In genomic region chr7:74452748-74453320, GRCh38 we compare ENCODE assay signal across 8 cellular contexts. TPM values are rescaled to one million over a fixed set of nuclear protein-coding genes. Genes with fewer than 3 reads are reported as not detected.
A peak's percentile ranks its signal among the peaks of the same experiment; 100 is the strongest.
DNase-seq lines count a peak whose midpoint lies in the region; ATAC-seq, FAIRE-seq and TF ChIP-seq lines count a peak whose summit lies in the region.

No MANE protein-coding gene starts in this region.

- H3K79me2 ChIP-seq in K562 (ENCODE audit: control insufficient read depth, insufficient read depth, low read length): peaks cover 34% of the 10 kb centered on the region

- peaks cover 16% of the 10 kb centered on the region for H3K4me1 Mint-ChIP-seq in Caco-2 (ENCODE audit: low read depth, unreplicated experiment)

- H3K27ac ChIP-seq in Panc1 (ENCODE audit: low read length): peak overlapping the region; percentile 92
- H3K27ac ChIP-seq in K562 (ENCODE audit: extremely low read depth, low read depth, low read length): peak overlapping the region; percentile 72; the same call in 2 of the 3 replicates

- POLR2A ChIA-PET in Caco-2 (lab: Charles Lee): no interaction called here
- POLR2A ChIA-PET in Panc1 (lab: Charles Lee): interaction anchor here (0.6 kb wide), 1 partner anchor 24 kb away, joined by 4 read pairs; no protein-coding TSS in a partner anchor
- POLR2A ChIA-PET in K562 (lab: Yijun Ruan, JAX): interaction anchor here (1.2 kb wide), 1 partner anchor 10 kb away, joined by 4 read pairs; no protein-coding TSS in a partner anchor

- no peaks in the 10 kb centered on the region for H3K9me3 Mint-ChIP-seq in Caco-2 (ENCODE audit: unreplicated experiment)

- H4K20me1 ChIP-seq in K562 (replicated peaks; ENCODE audit: control insufficient read depth, insufficient read depth, low read length): no peaks in the 10 kb centered on the region; the same call in 1 of the 2 replicates

- H3K27me3 Mint-ChIP-seq in Caco-2 (ENCODE audit: insufficient read depth, unreplicated experiment): no peaks in the 10 kb centered on the region

- peak overlapping the region; percentile 81 for H3K4me3 ChIP-seq in Caco-2 (ENCODE audit: low read depth, low read length)
- peak overlapping the region; percentile 63 to 68 for H3K4me3 ChIP-seq in Panc1 (ENCODE audit: low read depth in 2 of 2, low read length in 2 of 2)
- peak overlapping the region; percentile 94 for H3K4me3 ChIP-seq in K562

- ATAC-seq in Panc1 (peak; percentile 42), K562 (peak; percentile 3), left colon (peak; percentile 62)
- no peak for ATAC-seq in stimulated activated naive CD8-positive, alpha-beta T cell treated with anti-CD3 and anti-CD28 coated beads, Interleukin-15, Interleukin-2, amounts not matched to agents 100 U/mL and 50 U/mL, for 24 hours

- H3K27me3 ChIP-seq in Caco-2 (replicated peaks; ENCODE audit: control insufficient read depth, insufficient read depth, low read length) (no peaks in the 10 kb centered on the region), Panc1 (ENCODE audit: control insufficient read depth, insufficient read depth, low read length) (no peaks in the 10 kb centered on the region), K562 (ENCODE audit: control insufficient read depth in 2 of 2, insufficient read depth in 2 of 2, low read length in 2 of 2) (peaks cover under 1 to 5% of the 10 kb centered on the region in 2 experiments; a peak in 2 of 5 replicates)

- TF ChIP-seq RAD21 in K562 (CRISPR knock-in tag; conservative IDR thresholded peaks at IDR 0.05 in 1 of 2, IDR thresholded peaks at IDR 0.05 in 1 of 2): no peak

- TSS peak; percentile 96 for BruUV-seq in Caco-2 (replicated peaks; lab: Mats Ljungman, UMichigan)
- no TSS peak for BruUV-seq in Panc1 (replicated peaks; lab: Mats Ljungman, UMichigan)
- no TSS peak for BruUV-seq in K562 (replicated peaks; lab: Mats Ljungman, UMichigan)

- intact Hi-C loops in Caco-2 (cut with micrococcal nuclease; ENCODE audit: unreplicated experiment) (no loop called here), Panc1 (cut with micrococcal nuclease; ENCODE audit: unreplicated experiment) (no loop called here), K562 (cut with micrococcal nuclease) (loop anchor here (10.0 kb wide), 2 partner anchors 112 to 202 kb away; partner anchors contain the start of gene GTF2I), left colon (cut with DNase I, micrococcal nuclease) (no loop called here)

- H3K36me3 ChIP-seq in Caco-2 (ENCODE audit: control insufficient read depth, insufficient read depth, low read length) (no peaks in the 10 kb centered on the region; the same call in 1 of the 2 replicates), Panc1 (ENCODE audit: control insufficient read depth, insufficient read depth, low read length) (no peaks in the 10 kb centered on the region; the same call in 1 of the 2 replicates), K562 (ENCODE audit: control insufficient read depth, insufficient read depth, low read length) (peaks cover 3% of the 10 kb centered on the region; the same call in 1 of the 3 replicates)

- 33% methylated on average over 11 of the region's 15 CpGs for WGBS in K562 (ENCODE audit: insufficient coverage, low coverage, missing lambda C conversion rate)

- TF ChIP-seq POLR2A in K562 (conservative IDR thresholded peaks at IDR 0.05): no peak

- H3K9me1 ChIP-seq in K562 (ENCODE audit: control insufficient read depth, insufficient read depth, low read length): no peaks in the 10 kb centered on the region

- H3K9ac ChIP-seq in K562 (ENCODE audit: insufficient read depth in 1 of 2, low read depth in 2 of 2, low read length in 2 of 2): peak overlapping the region; percentile 64 to 94; a peak in 2 of 4 replicates

- peaks cover 13% of the 10 kb centered on the region for H3K36me3 Mint-ChIP-seq in Caco-2 (ENCODE audit: insufficient read depth, unreplicated experiment)

- H3K4me2 ChIP-seq in K562 (ENCODE audit: insufficient read depth, low read length): peak overlapping the region; percentile 90

- peak overlapping the region; percentile 65 for H3K27ac Mint-ChIP-seq in Caco-2 (ENCODE audit: unreplicated experiment)

- TF ChIP-seq CTCF in Caco-2 (IDR thresholded peaks at IDR 0.05; ENCODE audit: insufficient read depth in 1 of 2, low read depth in 1 of 2, low read length in 1 of 2, severe bottlenecking in 1 of 2, unreplicated experiment in 1 of 2): no peak
- no peak for TF ChIP-seq CTCF in Panc1 (IDR thresholded peaks at IDR 0.05)
- no peak for TF ChIP-seq CTCF in K562 (IDR thresholded peaks at IDR 0.05 in 2 of 3, conservative IDR thresholded peaks at IDR 0.05 in 1 of 3; ENCODE audit: insufficient read depth in 2 of 3, low read depth in 1 of 3, low read length in 3 of 3)

- no peaks in the 10 kb centered on the region for H3K9me3 ChIP-seq in Caco-2
- H3K9me3 ChIP-seq in Panc1 (ENCODE audit: control insufficient read depth, insufficient read depth, low read depth, low read length): no peaks in the 10 kb centered on the region
- no peaks in the 10 kb centered on the region for H3K9me3 ChIP-seq in K562 (replicated peaks; ENCODE audit: control insufficient read depth, insufficient read depth, low read depth, low read length)

- H3K4me1 ChIP-seq in Caco-2 (peaks cover 22% of the 10 kb centered on the region), Panc1 (ENCODE audit: control insufficient read depth, insufficient read depth, low read length) (peaks cover 30% of the 10 kb centered on the region), K562 (replicated peaks in 1 of 2; ENCODE audit: control insufficient read depth in 2 of 2, insufficient read depth in 2 of 2, low read length in 2 of 2) (peaks cover 22 to 42% of the 10 kb centered on the region in 2 experiments)

- CTCF ChIA-PET in Caco-2 (lab: Charles Lee) (no interaction called here), Panc1 (lab: Charles Lee) (no interaction called here), K562 (lab: Yijun Ruan, JAX; ENCODE audit: low intra/inter-chr PET ratio) (no interaction called here)

- H3K4me3 Mint-ChIP-seq in Caco-2 (ENCODE audit: unreplicated experiment): peak overlapping the region; percentile 73

- in situ Hi-C loops in Panc1 (cut with HindIII; ENCODE audit: low pct_unique_long_range_greater_than_20kb, low sequenced_read_pairs): no loop called here
- in situ Hi-C loops in K562 (cut with MboI): no loop called here

- no peak for TF ChIP-seq EP300 in K562 (IDR thresholded peaks at IDR 0.05; ENCODE audit: low read length)

- peak overlapping the region; percentile 93 for H2AFZ ChIP-seq in K562 (ENCODE audit: low read depth, low read length)

- DNase-seq in Caco-2 (no peak), Panc1 (ENCODE audit: low read depth, low spot score) (no peak), K562 (ENCODE audit: extremely low read depth in 1 of 4, low spot score in 3 of 4) (peak in 3 of 4 experiments; percentile 39 to 40 (median 39)), left colon (peak; percentile 61 to 78), AML-193 (lab: John Stamatoyannopoulos, UW) (no peak), DMS79 treated with DMSO at 0.1 percent for 48 hours (lab: John Stamatoyannopoulos, UW) (no peak), NCI-H748 treated with DMSO at 0.1 percent for 48 hours (lab: John Stamatoyannopoulos, UW) (no peak)
- DNase-seq in stimulated activated naive CD8-positive, alpha-beta T cell treated with anti-CD3 and anti-CD28 coated beads, Interleukin-15, Interleukin-2, amounts not matched to agents 100 U/mL and 50 U/mL, for 24 hours: peak; percentile 25

- FAIRE-seq in K562 (lab: Jason Lieb, UNC): peak; percentile 74

TF ChIP-seq in K562, 482 proteins besides CTCF, POLR2A, EP300 and RAD21 (continues in another document):
- 0 out of 2 replicates have a peak, but pooled peaks have one; percentile 18 for TF ChIP-seq SMARCC2 (IDR thresholded peaks at IDR 0.05; ENCODE audit: low read depth)
- peak; percentile 16; the same call in 1 of the 2 replicates for TF ChIP-seq ZBTB9 (CRISPR knock-in tag; IDR thresholded peaks at IDR 0.05)
- no peak for TF ChIP-seq MED1 (CRISPR knock-in tag; IDR thresholded peaks at IDR 0.05; ENCODE audit: borderline replicate concordance)
- TF ChIP-seq MCM7 (IDR thresholded peaks at IDR 0.05): no peak
- peak; percentile 91 for TF ChIP-seq ZNF175 (CRISPR knock-in tag; IDR thresholded peaks at IDR 0.05; ENCODE audit: low read depth)

RNA-seq across cellular contexts. Expression of gene GTF2IRD1, which starts 0.9 kb away (rescaled TPM):
- total RNA-seq in Caco-2 (2022) (53.6 and 54.6 TPM in 2 replicates), Panc1 (2021; ENCODE audit: unreplicated experiment) (54.0 TPM), K562 (2014; rRNA removed) (9.2 and 12.4 TPM in 2 replicates), K562 (2014; rRNA removed; fragmentation: Illumina TruSeq; extraction: Trizol) (10.8 and 14.0 TPM in 2 replicates), K562 (2015; rRNA removed; fragmentation: Illumina TruSeq; extraction: Trizol) (13.4 and 15.1 TPM in 2 replicates), K562 (2021) (30.2 and 32.1 TPM in 2 replicates), left colon (10 to 100 TPM; 14.6 to 14.8 TPM)
- polyA plus RNA-seq in Panc1 (2012; ENCODE audit: insufficient read length): 49.5 TPM
- 23.2 and 65.0 TPM in 2 replicates for total RNA-seq in K562 (2011; cell fraction: chromatin; rRNA removed; ENCODE audit: low replicate concordance)
- total RNA-seq in K562 (2011; cell fraction: nucleolus; rRNA removed): 30.5 and 35.3 TPM in 2 replicates
- 22.2 and 23.5 TPM in 2 replicates for total RNA-seq in K562 (2011; cell fraction: nucleoplasm; rRNA removed)
- polyA plus RNA-seq in K562 (2011; rRNA removed) (12.8 and 17.6 TPM in 2 replicates), K562 (2014; fragmentation: Illumina TruSeq; extraction: Trizol) (23.8 and 24.5 TPM in 2 replicates), K562 (2014; fragmentation: Nextera tagmentation; extraction: Ambion mirVana) (1 to 10 TPM; 9.1 to 10.0 TPM), K562 (2014; rRNA removed) (17.0 and 20.8 TPM in 2 replicates)
- 9.3 and 13.0 TPM in 2 replicates for polyA plus RNA-seq in K562 (2011; cell fraction: cytosol; rRNA removed)
- polyA plus RNA-seq in K562 (2011; cell fraction: nucleus; rRNA removed): 15.6 and 24.1 TPM in 2 replicates
- polyA plus RNA-seq in K562 (2012): 19.1 and 31.6 TPM in 2 replicates
- polyA minus RNA-seq in K562 (2011; rRNA and poly(A)+ RNA removed): 9.2 and 9.7 TPM in 2 replicates
- 21.2 and 21.5 TPM in 2 replicates for polyA minus RNA-seq in K562 (2011; cell fraction: cytosol; rRNA and poly(A)+ RNA removed)
- polyA minus RNA-seq in K562 (2011; cell fraction: nucleus; rRNA and poly(A)+ RNA removed): 11.3 and 12.9 TPM in 2 replicates

Comparison
In these comparisons a context has a peak if more than half of its experiments do, and no peak if none do; other contexts are left out.
1. DNase-seq: peak in K562 (3 of 4), left colon (2 of 2) and stimulated activated naive CD8-positive, alpha-beta T cell treated with anti-CD3 and anti-CD28 coated beads, Interleukin-15, Interleukin-2, amounts not matched to agents 100 U/mL and 50 U/mL, for 24 hours (single experiment); none in Caco-2 (0 of 2), Panc1 (single experiment), AML-193 (0 of 2), DMS79 treated with DMSO at 0.1 percent for 48 hours (single experiment) and NCI-H748 treated with DMSO at 0.1 percent for 48 hours (single experiment).
2. Peak in every context shown above with its lines, with median percentiles within 50 percentile points of each other: H3K4me3 ChIP-seq.